14 cellular contexts compared by ENCODE assay signal in the genomic region with DNA sequence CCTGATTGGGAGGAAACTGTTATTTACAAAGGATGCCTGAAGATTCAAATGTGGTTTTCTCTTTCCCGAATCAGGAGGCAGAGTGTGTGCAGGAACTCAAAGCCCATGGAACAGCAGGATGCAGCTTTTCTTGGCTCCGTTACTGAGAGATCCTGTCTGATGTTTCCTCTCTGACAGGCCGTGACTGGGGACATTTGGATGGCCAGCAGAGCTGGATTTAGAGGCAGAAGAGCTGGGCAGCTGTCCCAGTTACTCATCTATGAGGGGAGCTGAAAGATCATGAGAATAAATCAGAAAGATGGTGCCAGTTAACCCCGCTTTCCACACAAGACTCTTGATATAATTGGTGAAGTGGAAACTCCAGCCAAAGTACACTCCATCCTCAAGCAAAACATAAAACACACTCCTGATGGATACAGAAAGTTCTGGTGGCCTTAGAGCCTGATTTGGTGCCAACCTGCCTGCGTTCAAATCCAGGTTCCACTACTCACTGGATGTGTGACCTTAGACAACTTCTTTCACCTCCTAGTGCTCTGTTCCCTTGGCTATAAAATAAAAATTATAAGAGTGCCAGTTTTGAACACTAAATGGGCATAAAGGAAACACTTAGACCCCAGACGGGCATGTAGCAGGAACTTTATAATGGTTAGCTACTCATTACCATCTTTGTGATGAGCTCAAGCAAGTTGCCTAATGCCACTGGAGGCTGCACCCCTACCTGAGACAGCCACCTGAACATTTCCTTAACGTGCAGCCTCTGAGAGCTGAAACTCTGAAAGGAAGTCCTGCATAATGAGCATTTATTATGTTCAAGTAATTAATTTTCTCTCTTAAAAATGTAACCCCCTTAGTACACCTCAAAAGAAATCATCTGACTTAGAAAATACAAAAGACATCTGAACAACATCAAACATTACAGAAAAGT.
DNase-seq lines count a peak whose midpoint lies in the region; ATAC-seq and TF ChIP-seq lines count a peak whose summit lies in the region.
"Had no signal": no experiment of that assay in that cellular context is flagged by ENCODE, and none has a peak within 500 bp of the region (broad histone marks: within the 10 kb centered on the region; RNA-seq: fewer than 3 reads in every experiment).

No MANE protein-coding gene starts in this region.

- peaks cover 0 to under 1% (median 0%) of the 10 kb centered on the region in 3 donors for H3K36me3 Mint-ChIP-seq in naive thymus-derived CD8-positive, alpha-beta T cell
- H3K36me3 Mint-ChIP-seq: natural killer cell treated with Interleukin-12 subunit alpha and Interleukin-12 subunit beta and Interleukin-15 and Interleukin-18, amount 100 ng/mL, for 72 hours had no signal

- H3K4me1 Mint-ChIP-seq in naive thymus-derived CD8-positive, alpha-beta T cell = peaks cover 50 to 92% (median 89%) of the 10 kb centered on the region in 4 donors

- H3K79me2 ChIP-seq in DND-41 (ENCODE audit: insufficient read depth, low read length) = no peaks in the 10 kb centered on the region
- H3K79me2 ChIP-seq in SK-N-SH (ENCODE audit: insufficient read depth) = no peaks in the 10 kb centered on the region

- CTCF ChIA-PET in SK-N-SH (lab: Yijun Ruan, JAX) = interaction anchor here (1.2 kb wide), 1 partner anchor 9 kb away, joined by 3 read pairs; no protein-coding TSS in a partner anchor

- H3K27me3 ChIP-seq in DND-41 (ENCODE audit: insufficient read depth, low read length, poor library complexity) (no peaks in the 10 kb centered on the region), SK-N-SH (ENCODE audit: insufficient read depth) (no peaks in the 10 kb centered on the region), esophagus muscularis mucosa (no peaks in the 10 kb centered on the region)
- H3K27me3 ChIP-seq: ascending aorta had no signal

- no peak for TF ChIP-seq POLR2A in esophagus muscularis mucosa (IDR thresholded peaks at IDR 0.05; ENCODE audit: low read depth)

- TF ChIP-seq EP300 in SK-N-SH (IDR thresholded peaks at IDR 0.05; ENCODE audit: borderline replicate concordance in 1 of 2, low read depth in 1 of 2, low read length in 1 of 2) (no peak), esophagus muscularis mucosa (IDR thresholded peaks at IDR 0.05) (no peak)

- peak overlapping the region; percentile 11; the same call in 1 of the 2 replicates for H2AFZ ChIP-seq in DND-41 (ENCODE audit: low read depth, low read length)
- peak overlapping the region; percentile 18; the same call in 1 of the 2 replicates for H2AFZ ChIP-seq in SK-N-SH (ENCODE audit: low read depth)

- intact Hi-C loops in esophagus muscularis mucosa (cut with DNase I) = no loop called here

- TF ChIP-seq RAD21 in SK-N-SH (IDR thresholded peaks at IDR 0.05; ENCODE audit: low read length) = no peak

- H3K4me1 ChIP-seq in DND-41 (ENCODE audit: insufficient read depth, low read length) (peaks cover 20% of the 10 kb centered on the region), SK-N-SH (ENCODE audit: control insufficient read depth in 1 of 2, insufficient read depth in 2 of 2, low read depth in 1 of 2, low read length in 1 of 2) (peaks cover 10 to 11% of the 10 kb centered on the region in 2 experiments; a peak in 2 of 4 replicates), esophagus muscularis mucosa (peaks cover 18 to 33% (median 27%) of the 10 kb centered on the region in 4 donors)
- H3K4me1 ChIP-seq: ascending aorta had no signal

- H3K4me3 ChIP-seq in DND-41 (ENCODE audit: low read depth in 1 of 2, low read length in 2 of 2) (no peak overlapping the region), SK-N-SH (ENCODE audit: low read depth in 2 of 2, low read length in 1 of 2) (no peak overlapping the region), esophagus muscularis mucosa (no peak overlapping the region)
- H3K4me3 ChIP-seq: ascending aorta had no signal

- H3K27ac ChIP-seq in DND-41 (ENCODE audit: low read length) (no peak overlapping the region), SK-N-SH (ENCODE audit: low read depth in 2 of 2, low read length in 1 of 2) (no peak overlapping the region), esophagus muscularis mucosa (replicated peaks in 1 of 4) (peak overlapping the region in 1 of 4 donors; percentile 1)
- H3K27ac ChIP-seq: ascending aorta had no signal

- no peak for ATAC-seq in DND-41 (ENCODE audit: insufficient read depth, low read depth)
- ATAC-seq in naive thymus-derived CD8-positive, alpha-beta T cell = peak; percentile 45 to 71
- no peak for ATAC-seq in HG03135 (IDR thresholded peaks at IDR 0.05; ENCODE audit: unreplicated experiment)
- ATAC-seq: natural killer cell treated with Interleukin-12 subunit alpha and Interleukin-12 subunit beta and Interleukin-15 and Interleukin-18, amount 100 ng/mL, for 72 hours; PC-3 had no signal

- POLR2A ChIA-PET in SK-N-SH (lab: Yijun Ruan, JAX) = no interaction called here
- POLR2A ChIA-PET in naive thymus-derived CD8-positive, alpha-beta T cell (lab: Charles Lee) = interaction anchor here (0.9 to 10.7 kb wide), 3 partner anchors 8 to 29 kb away, joined by 3 to 112 read pairs (median 4); no protein-coding TSS in a partner anchor

- H3K4me2 ChIP-seq in DND-41 (ENCODE audit: insufficient read depth, low read length) (no peak overlapping the region), SK-N-SH (0 out of 2 replicates have a peak overlapping the region, but pooled peaks have one; percentile 5)

- H3K9me3 Mint-ChIP-seq in naive thymus-derived CD8-positive, alpha-beta T cell = no peaks in the 10 kb centered on the region
- H3K9me3 Mint-ChIP-seq: natural killer cell treated with Interleukin-12 subunit alpha and Interleukin-12 subunit beta and Interleukin-15 and Interleukin-18, amount 100 ng/mL, for 72 hours had no signal

- H3K36me3 ChIP-seq in DND-41 (ENCODE audit: insufficient read depth, low read length) = no peaks in the 10 kb centered on the region
- H3K36me3 ChIP-seq in SK-N-SH (replicated peaks in 1 of 2; ENCODE audit: control insufficient read depth in 1 of 2, insufficient read depth in 2 of 2, low read length in 1 of 2) = no peaks in the 10 kb centered on the region
- H3K36me3 ChIP-seq in esophagus muscularis mucosa = no peaks in the 10 kb centered on the region
- H3K36me3 ChIP-seq: ascending aorta had no signal

- peak overlapping the region; percentile 35 to 81 (median 64) for H3K4me3 Mint-ChIP-seq in naive thymus-derived CD8-positive, alpha-beta T cell
- H3K4me3 Mint-ChIP-seq: natural killer cell treated with Interleukin-12 subunit alpha and Interleukin-12 subunit beta and Interleukin-15 and Interleukin-18, amount 100 ng/mL, for 72 hours had no signal

- 60% methylated on average over 7 of the region's 7 CpGs for WGBS in SK-N-SH (ENCODE audit: low lambda C conversion rate)
- 48% methylated on average over 7 of the region's 7 CpGs for WGBS in esophagus muscularis mucosa

- TF ChIP-seq CTCF in DND-41 (IDR thresholded peaks at IDR 0.05; ENCODE audit: borderline replicate concordance, extremely low read depth, low read length, poor library complexity, severe bottlenecking) (no peak), SK-N-SH (IDR thresholded peaks at IDR 0.05) (no peak), esophagus muscularis mucosa (IDR thresholded peaks at IDR 0.05) (no peak)

- DNase-seq in DND-41 = no peak
- no peak for DNase-seq in SK-N-SH
- DNase-seq in esophagus muscularis mucosa (ENCODE audit: extremely low spot score) = peak; percentile 91
- DNase-seq in naive thymus-derived CD8-positive, alpha-beta T cell = no peak
- no peak for DNase-seq in AG08396 (ENCODE audit: low spot score)
- no peak for DNase-seq in NK-92 treated with Interleukin-12 subunit alpha and Interleukin-12 subunit beta, amount 100 ng/mL, for 24 hours (lab: John Stamatoyannopoulos, UW)
- no peak for DNase-seq in activated CD4-positive, CD25-positive, alpha-beta regulatory T cell (lab: John Stamatoyannopoulos, UW)
- DNase-seq: COR-L47, NCI-H2081, PC-3, T-helper 9 cell had no signal

- peak overlapping the region; percentile 63 to 100 (median 88) for H3K27ac Mint-ChIP-seq in naive thymus-derived CD8-positive, alpha-beta T cell
- H3K27ac Mint-ChIP-seq: natural killer cell treated with Interleukin-12 subunit alpha and Interleukin-12 subunit beta and Interleukin-15 and Interleukin-18, amount 100 ng/mL, for 72 hours had no signal

- no peaks in the 10 kb centered on the region for H3K27me3 Mint-ChIP-seq in naive thymus-derived CD8-positive, alpha-beta T cell
- H3K27me3 Mint-ChIP-seq: natural killer cell treated with Interleukin-12 subunit alpha and Interleukin-12 subunit beta and Interleukin-15 and Interleukin-18, amount 100 ng/mL, for 72 hours had no signal

- H4K20me1 ChIP-seq in DND-41 (ENCODE audit: insufficient read depth, low read length) = no peaks in the 10 kb centered on the region
- H4K20me1 ChIP-seq in SK-N-SH (ENCODE audit: insufficient read depth) = no peaks in the 10 kb centered on the region

- no peak overlapping the region for H3K9ac ChIP-seq in DND-41 (ENCODE audit: low read depth, low read length)
- no peak overlapping the region for H3K9ac ChIP-seq in SK-N-SH

- no peaks in the 10 kb centered on the region for H3K9me2 ChIP-seq in SK-N-SH

- no peaks in the 10 kb centered on the region for H3K9me3 ChIP-seq in DND-41 (ENCODE audit: insufficient read depth, low read length, severe bottlenecking)
- no peaks in the 10 kb centered on the region for H3K9me3 ChIP-seq in SK-N-SH
- H3K9me3 ChIP-seq in esophagus muscularis mucosa = no peaks in the 10 kb centered on the region
- H3K9me3 ChIP-seq: ascending aorta had no signal

- H3F3A ChIP-seq in SK-N-SH (replicated peaks; ENCODE audit: insufficient read depth) = no peaks in the 10 kb centered on the region

TF ChIP-seq in SK-N-SH, 30 proteins besides CTCF, POLR2A, EP300 and RAD21:
- TF ChIP-seq NFIC (IDR thresholded peaks at IDR 0.05; ENCODE audit: borderline replicate concordance) (0 out of 2 replicates have a peak, but pooled peaks have one; percentile 4), NRF1 (IDR thresholded peaks at IDR 0.05; ENCODE audit: low read depth, low read length) (no peak)
TF ChIP-seq in SK-N-SH: peak in this region for 1.

Comparison
In these comparisons a context has a peak if more than half of its experiments do, and no peak if none do; other contexts are left out.
1. ATAC-seq: peak in naive thymus-derived CD8-positive, alpha-beta T cell (2 of 2); none in DND-41 (single experiment) and HG03135 (single experiment).